Comparison of ENCODE assay signal across 26 cellular contexts in the genomic region with DNA sequence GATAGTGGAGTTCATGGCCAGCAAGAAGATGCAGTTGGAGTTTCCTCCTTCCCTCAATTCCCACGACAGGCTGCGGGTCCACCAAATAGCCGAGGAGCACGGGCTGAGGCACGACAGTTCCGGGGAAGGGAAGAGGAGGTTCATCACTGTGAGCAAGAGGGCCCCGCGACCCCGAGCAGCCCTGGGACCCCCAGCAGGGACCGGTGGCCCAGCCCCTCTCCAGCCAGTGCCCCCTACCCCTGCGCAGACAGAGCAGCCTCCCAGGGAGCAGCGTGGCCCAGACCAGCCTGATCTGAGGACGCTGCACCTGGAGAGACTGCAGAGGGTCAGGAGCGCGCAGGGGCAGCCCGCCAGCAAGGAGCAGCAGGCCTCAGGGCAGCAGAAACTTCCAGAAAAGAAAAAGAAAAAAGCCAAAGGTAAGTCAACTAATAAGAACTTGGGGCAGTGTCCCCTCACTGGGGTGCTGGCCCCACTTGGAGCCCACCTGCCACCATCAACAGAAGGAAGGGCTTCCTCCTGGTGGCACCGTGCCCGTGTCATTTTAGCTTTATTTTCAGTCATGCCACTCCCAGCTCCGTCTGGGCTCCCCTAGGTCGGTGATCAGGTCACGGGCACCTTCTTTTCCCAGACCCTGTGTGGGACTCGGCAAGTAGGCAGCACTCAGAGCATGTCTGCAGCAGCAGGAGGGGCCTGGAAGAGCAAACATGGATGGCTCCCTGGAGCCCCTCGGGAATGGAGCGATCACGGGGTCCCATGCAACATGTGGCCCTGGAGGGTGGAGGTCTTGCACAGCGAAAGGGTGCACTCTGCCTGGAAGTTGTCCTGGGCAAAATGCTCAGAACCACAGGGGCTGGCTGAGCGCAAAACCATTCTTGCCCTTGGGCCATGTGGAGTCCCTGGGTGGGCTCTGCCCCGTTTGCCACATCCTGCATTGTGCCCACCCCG. TPM values are rescaled to one million over a fixed set of nuclear protein-coding genes. Genes with fewer than 3 reads are reported as not detected.
"Had no signal": no experiment of that assay in that cellular context is flagged by ENCODE, and none has a peak within 500 bp of the region (broad histone marks: within the 10 kb centered on the region; RNA-seq: fewer than 3 reads in every experiment).

No MANE protein-coding gene starts in this region.

- DNase-seq: activated CD4-positive, alpha-beta T cell treated with anti-CD3 and anti-CD28 coated beads for 4 hours; activated CD8-positive, alpha-beta memory T cell treated with anti-CD3 and anti-CD28 coated beads, Interleukin-2, amount 50 U/mL, for 4 hours; activated CD8-positive, alpha-beta T cell treated with anti-CD3 and anti-CD28 coated beads for 36 hours; activated gamma-delta T cell treated with Interleukin-2 at 50 U/mL for 16 hours; activated naive CD4-positive, alpha-beta T cell treated with anti-CD3 and anti-CD28 coated beads, Interleukin-2, amount 10 ng/mL, durations not matched to agents 7 days and 5 days; activated naive CD8-positive, alpha-beta T cell treated with anti-CD3 and anti-CD28 coated beads, Interleukin-2, amount 10 ng/mL, durations not matched to agents 7 days and 5 days; activated T-cell treated with anti-CD3 and anti-CD28 coated beads, Interleukin-2, amount 50 U/mL, for 72 hours; adrenal gland; anterior cingulate cortex; MM.1S; NCI-H1105; NCI-H1436; NCI-H1694 treated with DMSO at 0.1 percent for 48 hours; NCI-H2029 treated with DMSO at 0.1 percent for 48 hours; NCI-H345; NCI-H510A; NCI-H526 treated with DMSO at 0.1 percent for 48 hours; NCI-H82; Right ventricle myocardium superior; SJCRH30; SK-N-SH had no signal

- H3K27ac ChIP-seq: adrenal gland, SJCRH30 had no signal

- H3K9ac ChIP-seq: SK-N-SH had no signal

- H3K9me2 ChIP-seq: SK-N-SH had no signal

- H3K4me1 ChIP-seq: adrenal gland, SJCRH30 had no signal

- H3K4me2 ChIP-seq: SK-N-SH had no signal

- ATAC-seq: activated CD4-positive, CD25-positive, alpha-beta regulatory T cell treated with anti-CD3 and anti-CD28 coated beads, Interleukin-2, amount 50 U/mL, for 24 hours; activated CD8-positive, alpha-beta T cell treated with anti-CD3 and anti-CD28 coated beads for 36 hours; activated T-cell treated with anti-CD3 and anti-CD28 coated beads, Interleukin-2, amount 50 U/mL, for 72 hours had no signal

- H3K27me3 ChIP-seq: adrenal gland, SJCRH30 had no signal

- H3K9me3 ChIP-seq: adrenal gland, SJCRH30, SK-N-SH had no signal

- H3K4me3 ChIP-seq: adrenal gland, SJCRH30 had no signal

RNA-seq across cellular contexts. Expression of a gene that starts 43.8 kb away (rescaled TPM):
- total RNA-seq: activated CD8-positive, alpha-beta T cell treated with anti-CD3 and anti-CD28 coated beads for 36 hours; activated naive CD8-positive, alpha-beta T cell treated with anti-CD3 and anti-CD28 coated beads, Interleukin-2, amount 10 ng/mL, durations not matched to agents 7 days and 5 days; activated T-cell treated with anti-CD3 and anti-CD28 coated beads, Interleukin-2, amount 50 U/mL, for 72 hours; activated T-helper 2 cell treated with anti-CD3 and anti-CD28 coated beads, Interferon-gamma antibody, Interleukin-2, Interleukin-4, amounts not matched to agents 10 μg/mL and 5 μg/mL and 100 μg/mL, durations not matched to agents 14 hours and 24 hours and 36 hours; adrenal gland; OCI-LY7; Right ventricle myocardium superior; RPMI7951; SJCRH30; T-helper 1 cell treated with Interleukin-12 subunit alpha and Interleukin-12 subunit beta and Interleukin-4 antibody, amounts not matched to agents 30 ng/mL and 1 ng/mL, for 36 hours had no signal
- polyA plus RNA-seq: adrenal gland, SK-N-SH had no signal
